Comparison of ENCODE assay signal across 11 cellular contexts in the genomic region with DNA sequence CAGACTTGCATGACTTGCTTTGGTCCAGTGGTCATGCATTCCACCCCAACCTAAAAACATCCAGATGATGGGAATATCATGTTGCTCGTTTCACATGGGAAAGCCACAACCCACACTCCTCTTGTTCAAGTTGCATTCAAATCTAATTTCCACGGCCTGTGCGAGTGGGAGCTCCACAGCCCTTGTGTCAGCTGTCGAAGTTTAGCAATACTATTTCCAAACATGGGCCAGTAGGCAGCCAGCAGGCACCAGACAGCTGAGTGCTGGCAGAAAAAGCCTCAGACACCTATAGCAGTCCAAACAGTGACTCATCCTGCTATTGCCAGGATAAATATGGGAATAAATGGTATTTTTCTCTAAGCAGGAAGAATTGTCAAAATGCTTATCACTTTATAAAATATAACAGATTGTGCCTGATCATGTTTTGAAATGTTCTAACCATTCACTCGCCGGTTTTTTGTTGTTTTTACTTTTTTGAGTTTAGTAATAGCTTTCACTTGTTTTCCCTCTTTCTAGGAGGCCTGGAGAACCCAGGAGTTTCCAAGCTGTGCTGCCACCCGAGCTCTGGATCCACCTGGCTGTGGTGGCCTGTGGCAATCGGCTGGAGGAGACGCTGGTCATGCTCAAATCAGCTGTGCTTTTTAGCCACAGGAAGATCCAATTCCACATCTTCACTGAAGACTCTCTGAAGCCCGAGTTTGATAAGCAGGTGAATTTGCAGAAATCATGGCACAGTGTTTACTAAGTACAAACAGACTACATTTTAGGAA. TPM values are rescaled to one million over a fixed set of nuclear protein-coding genes. Genes with fewer than 3 reads are reported as not detected.
DNase-seq lines count a peak whose midpoint lies in the region; ATAC-seq, FAIRE-seq and TF ChIP-seq lines count a peak whose summit lies in the region.
"Had no signal": no experiment of that assay in that cellular context is flagged by ENCODE, and none has a peak within 500 bp of the region (broad histone marks: within the 10 kb centered on the region; RNA-seq: fewer than 3 reads in every experiment).

No MANE protein-coding gene starts in this region.

- peaks cover 21% of the 10 kb centered on the region for H3K4me1 ChIP-seq in astrocyte (ENCODE audit: insufficient read depth, low read length)
- H3K4me1 ChIP-seq in right atrium auricular region = peaks cover 0 to 42% of the 10 kb centered on the region in 2 donors
- H3K4me1 ChIP-seq in gastrocnemius medialis = no peaks in the 10 kb centered on the region

- no peaks in the 10 kb centered on the region for H3K9me3 Mint-ChIP-seq in astrocyte (ENCODE audit: unreplicated experiment)

- peak; percentile 78 to 95 for ATAC-seq in gastrocnemius medialis
- ATAC-seq in GM19452 (IDR thresholded peaks at IDR 0.05; ENCODE audit: unreplicated experiment) = no peak

- H3K36me3 ChIP-seq in astrocyte (ENCODE audit: insufficient read depth, low read length) (no peaks in the 10 kb centered on the region), right atrium auricular region (peaks cover 8% of the 10 kb centered on the region), gastrocnemius medialis (no peaks in the 10 kb centered on the region)

- H3K4me3 Mint-ChIP-seq in astrocyte (ENCODE audit: unreplicated experiment) = no peak overlapping the region

- TF ChIP-seq CTCF in astrocyte (IDR thresholded peaks at IDR 0.05; ENCODE audit: insufficient read depth, low read depth, low read length) (no peak), right atrium auricular region (IDR thresholded peaks at IDR 0.05) (no peak), gastrocnemius medialis (IDR thresholded peaks at IDR 0.05 in 4 of 5, conservative IDR thresholded peaks at IDR 0.05 in 1 of 5) (no peak)

- peak; percentile 87 for FAIRE-seq in astrocyte (lab: Jason Lieb, UNC)

- in situ Hi-C loops in gastrocnemius medialis (cut with MboI; ENCODE audit: low sequenced_read_pairs in 4 of 4) = no loop called here

- H3K36me3 Mint-ChIP-seq in astrocyte (ENCODE audit: low read depth, unreplicated experiment) = peaks cover 20% of the 10 kb centered on the region

- H2AFZ ChIP-seq in astrocyte (ENCODE audit: low read depth, low read length) = no peak overlapping the region

- no peak overlapping the region for H3K4me3 ChIP-seq in astrocyte (ENCODE audit: insufficient read depth, low read depth, low read length)
- H3K4me3 ChIP-seq in right atrium auricular region = no peak overlapping the region
- no peak overlapping the region for H3K4me3 ChIP-seq in gastrocnemius medialis

- H3K4me1 Mint-ChIP-seq in astrocyte (ENCODE audit: low read depth, unreplicated experiment) = peaks cover 54% of the 10 kb centered on the region

- peak overlapping the region; percentile 39 for H3K9ac ChIP-seq in astrocyte (ENCODE audit: low read length)

- peak; percentile 59 for DNase-seq in EL
- DNase-seq in astrocyte (ENCODE audit: low read depth) = peak; percentile 96
- peak; percentile 83 for DNase-seq in right atrium auricular region (ENCODE audit: low spot score)
- peak; percentile 23 to 71 for DNase-seq in gastrocnemius medialis
- no peak for DNase-seq in SW 1271 (lab: John Stamatoyannopoulos, UW)
- DNase-seq in NCI-H345 (lab: John Stamatoyannopoulos, UW) = no peak
- DNase-seq in SKM-1 treated with dmso at 0.1 percent for 144 hours (lab: John Stamatoyannopoulos, UW; ENCODE audit: unreplicated experiment) = no peak
- DNase-seq: activated gamma-delta T cell, NCI-H1436 treated with DMSO at 0.1 percent for 48 hours had no signal

- peaks cover 8% of the 10 kb centered on the region for H3K79me2 ChIP-seq in astrocyte (ENCODE audit: insufficient read depth, low read length)

- intact Hi-C loops in gastrocnemius medialis (cut with DNase I; ENCODE audit: low total_unique reads) = no loop called here

- no peaks in the 10 kb centered on the region for H3K9me3 ChIP-seq in astrocyte (ENCODE audit: insufficient read depth, low read depth, low read length)
- no peaks in the 10 kb centered on the region for H3K9me3 ChIP-seq in right atrium auricular region
- H3K9me3 ChIP-seq in gastrocnemius medialis = no peaks in the 10 kb centered on the region

- peaks cover 24% of the 10 kb centered on the region for H4K20me1 ChIP-seq in astrocyte (ENCODE audit: insufficient read depth, low read length)

- H3K27ac Mint-ChIP-seq in astrocyte (ENCODE audit: unreplicated experiment) = peak overlapping the region; percentile 86

- H3K27ac ChIP-seq in astrocyte (ENCODE audit: low read depth, low read length) (peak overlapping the region; percentile 75), right atrium auricular region (peak overlapping the region; percentile 36 to 66), gastrocnemius medialis (peak overlapping the region; percentile 50 to 60 (median 54))

- H3K27me3 ChIP-seq in astrocyte (ENCODE audit: insufficient read depth, low read length) = no peaks in the 10 kb centered on the region
- H3K27me3 ChIP-seq in right atrium auricular region = no peaks in the 10 kb centered on the region
- no peaks in the 10 kb centered on the region for H3K27me3 ChIP-seq in gastrocnemius medialis

- peak overlapping the region; percentile 45 for H3K4me2 ChIP-seq in astrocyte (ENCODE audit: low read length)

- H3K27me3 Mint-ChIP-seq in astrocyte (ENCODE audit: low read depth, unreplicated experiment) = no peaks in the 10 kb centered on the region

- no peak for TF ChIP-seq POLR2A in gastrocnemius medialis (IDR thresholded peaks at IDR 0.05)

RNA-seq across cellular contexts. Expression of gene GXYLT2, which starts 20.2 kb away (rescaled TPM):
- total RNA-seq in astrocyte = 62.6 and 92.0 TPM in 2 replicates
- 10 to 100 TPM; 31.7 to 37.3 TPM for total RNA-seq in right atrium auricular region
- total RNA-seq in gastrocnemius medialis = under 1 TPM in 3 of 4 donors, not detected in 1; 0.31 to 0.94 (median 0.38) TPM
- total RNA-seq: T-helper 2 cell treated with Interferon-gamma antibody and Interleukin-4, amounts not matched to agents 100 ng/mL and 5 ng/mL, for 36 hours had no signal

RNA-seq across cellular contexts. Expression of gene SHQ1, which starts 59.8 kb away (rescaled TPM):
- total RNA-seq in astrocyte = 28.0 and 28.4 TPM in 2 replicates
- 10 to 100 TPM; 16.5 to 19.5 TPM for total RNA-seq in right atrium auricular region
- 10 to 100 TPM in 3 of 4 donors, 1 to 10 TPM in 1; 9.2 to 15.0 (median 12.6) TPM for total RNA-seq in gastrocnemius medialis

Comparison
In these comparisons a context has a peak if more than half of its experiments do, and no peak if none do; other contexts are left out.
1. DNase-seq: peak in EL (single experiment), astrocyte (single experiment), right atrium auricular region (single experiment) and gastrocnemius medialis (2 of 2); none in SW 1271 (0 of 2), NCI-H345 (single experiment) and SKM-1 treated with dmso at 0.1 percent for 144 hours (single experiment).
2. RNA of gene GXYLT2, which starts 20.2 kb away (total RNA-seq): 62.6 to 92.0 TPM in astrocyte and 31.7 to 37.3 TPM in right atrium auricular region; 0.31 to 0.94 TPM in gastrocnemius medialis; every median in the first group is over 10 times any median in the second.
3. Peak in every context shown above with its lines, with median percentiles within 50 percentile points of each other: H3K27ac ChIP-seq.